Comparison of ENCODE assay signal across 20 cellular contexts in the genomic region with DNA sequence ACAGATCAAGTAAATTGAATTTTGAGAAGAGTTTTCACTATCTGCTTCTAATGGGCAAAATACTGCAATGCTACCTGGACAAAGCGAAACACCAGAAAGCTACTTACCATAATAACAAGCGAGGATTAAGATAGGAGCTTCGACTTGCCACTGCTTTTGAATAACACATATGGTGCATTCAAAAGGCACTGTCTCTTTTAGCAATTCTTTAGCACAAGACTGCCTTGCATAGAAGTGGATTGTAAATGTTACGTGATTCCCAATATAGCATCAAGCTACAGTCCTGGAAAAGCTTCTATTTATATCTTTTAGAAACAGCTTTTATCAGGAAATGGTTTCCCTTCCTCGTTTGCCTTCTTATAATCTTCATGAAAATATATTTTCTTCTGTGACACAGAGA.
DNase-seq lines count a peak whose midpoint lies in the region; ATAC-seq, FAIRE-seq and TF ChIP-seq lines count a peak whose summit lies in the region.
"Had no signal": no experiment of that assay in that cellular context is flagged by ENCODE, and none has a peak within 500 bp of the region (broad histone marks: within the 10 kb centered on the region; RNA-seq: fewer than 3 reads in every experiment).

No MANE protein-coding gene starts in this region.

- H3K4me2 ChIP-seq in H1 (ENCODE audit: insufficient read depth in 1 of 2, low read depth in 2 of 2, low read length in 2 of 2) = peak overlapping the region; percentile 50 to 60
- H3K4me2 ChIP-seq in neural progenitor cell = peak overlapping the region; percentile 55
- H3K4me2 ChIP-seq: PC-9 had no signal

- H3K4me1 ChIP-seq in cardiac muscle cell (ENCODE audit: low read depth) = peaks cover 27% of the 10 kb centered on the region
- peaks cover 0 to 9% (median 2%) of the 10 kb centered on the region in 4 experiments; a peak in 4 of 7 replicates for H3K4me1 ChIP-seq in H1 (replicated peaks in 1 of 4; ENCODE audit: control insufficient read depth in 3 of 4, insufficient read depth in 4 of 4, low read length in 3 of 4)
- peaks cover 12% of the 10 kb centered on the region for H3K4me1 ChIP-seq in neural progenitor cell
- no peaks in the 10 kb centered on the region for H3K4me1 ChIP-seq in mucosa of descending colon (ENCODE audit: low read depth)

- peak overlapping the region; percentile 83 for H4K5ac ChIP-seq in H1 (ENCODE audit: insufficient read length, low read depth, low read length)

- no peak overlapping the region for H2AK5ac ChIP-seq in H1 (ENCODE audit: low read depth, low read length)

- no peak overlapping the region for H2BK20ac ChIP-seq in H1 (ENCODE audit: low read length)

- intact Hi-C loops in Right ventricle myocardium inferior (cut with DNase I) = no loop called here
- intact Hi-C loops in mucosa of descending colon (cut with DNase I, micrococcal nuclease) = no loop called here
- intact Hi-C loops in activated CD4-positive, alpha-beta T cell treated with anti-CD3 and anti-CD28 coated beads for 36 hours (cut with DNase I, micrococcal nuclease) = no loop called here

- TF ChIP-seq RAD21 in H1 (IDR thresholded peaks at IDR 0.05 in 1 of 2, conservative IDR thresholded peaks at IDR 0.05 in 1 of 2; ENCODE audit: low read depth in 2 of 2, low read length in 2 of 2) = no peak

- peak in 1 of 2 donors; percentile 38 for DNase-seq in cardiac muscle cell (ENCODE audit: low read depth in 1 of 2, low spot score in 1 of 2)
- DNase-seq in Right ventricle myocardium inferior (ENCODE audit: missing footprints) = no peak
- no peak for DNase-seq in H1 (ENCODE audit: low read depth in 1 of 2, low spot score in 2 of 2)
- DNase-seq in neural progenitor cell (ENCODE audit: low spot score) = peak; percentile 44
- DNase-seq in mucosa of descending colon = no peak
- DNase-seq in activated CD4-positive, alpha-beta T cell treated with anti-CD3 and anti-CD28 coated beads for 36 hours = no peak
- DNase-seq in stimulated activated naive CD4-positive, alpha-beta T cell treated with Interleukin-2 at 50 U/mL for 16 hours (lab: John Stamatoyannopoulos, UW) = no peak
- no peak for DNase-seq in T-helper 2 cell
- DNase-seq: Calu3; CD4-positive, alpha-beta memory T cell; DMS79; MV-4-11; NCI-H1417; NCI-H2029; NCI-H2171; NCI-H446 treated with DMSO at 0.1 percent for 48 hours; PC-9 had no signal

- H3K4ac ChIP-seq in H1 (replicated peaks; ENCODE audit: insufficient read length, low read depth, low read length) = no peak overlapping the region

- H3K27ac ChIP-seq in cardiac muscle cell (peak overlapping the region; percentile 84), H1 (ENCODE audit: low read depth, low read length) (no peak overlapping the region), neural progenitor cell (no peak overlapping the region)
- H3K27ac ChIP-seq: HL-60, PC-9 had no signal

- CTCF ChIA-PET in H1 (lab: Charles Lee; ENCODE audit: partially characterized antibody) = interaction anchor here (0.9 to 1.8 kb wide), 6 partner anchors 9 to 368 kb away, joined by 3 to 4 read pairs (median 3); no protein-coding TSS in a partner anchor
- CTCF ChIA-PET in activated CD4-positive, alpha-beta T cell treated with anti-CD3 and anti-CD28 coated beads for 36 hours (lab: Charles Lee) = no interaction called here

- H3K9ac ChIP-seq in H1 (replicated peaks in 1 of 4; ENCODE audit: extremely low read depth in 1 of 4, low read depth in 3 of 4, low read length in 3 of 4) = no peak overlapping the region
- no peak overlapping the region for H3K9ac ChIP-seq in neural progenitor cell

- H3K14ac ChIP-seq in H1 (ENCODE audit: insufficient read length) = no peak overlapping the region

- no peak for FAIRE-seq in H1 (lab: Jason Lieb, UNC)
- FAIRE-seq: HTR-8/SVneo, K562 had no signal

- H3K27ac Mint-ChIP-seq in neural progenitor cell = no peak overlapping the region
- no peak overlapping the region for H3K27ac Mint-ChIP-seq in activated CD4-positive, alpha-beta T cell treated with anti-CD3 and anti-CD28 coated beads for 36 hours
- H3K27ac Mint-ChIP-seq: CD4-positive, alpha-beta memory T cell had no signal

- H3K27me3 Mint-ChIP-seq in neural progenitor cell (ENCODE audit: insufficient read depth, low read depth) = no peaks in the 10 kb centered on the region
- H3K27me3 Mint-ChIP-seq in activated CD4-positive, alpha-beta T cell treated with anti-CD3 and anti-CD28 coated beads for 36 hours = no peaks in the 10 kb centered on the region
- H3K27me3 Mint-ChIP-seq: CD4-positive, alpha-beta memory T cell had no signal

- H3K36me3 ChIP-seq in cardiac muscle cell = no peaks in the 10 kb centered on the region
- H3K36me3 ChIP-seq in H1 (ENCODE audit: control insufficient read depth in 2 of 4, insufficient read depth in 4 of 4, low read length in 3 of 4) = no peaks in the 10 kb centered on the region; a peak in 1 of 8 replicates
- H3K36me3 ChIP-seq in neural progenitor cell = no peaks in the 10 kb centered on the region
- H3K36me3 ChIP-seq in mucosa of descending colon (ENCODE audit: low read depth) = no peaks in the 10 kb centered on the region

- no peak for TF ChIP-seq EP300 in H1 (IDR thresholded peaks at IDR 0.05; ENCODE audit: borderline replicate concordance in 1 of 2, low read depth in 2 of 2, low read length in 2 of 2)

- no peak overlapping the region for H2BK120ac ChIP-seq in H1 (replicated peaks; ENCODE audit: low read depth, low read length)

- H2BK12ac ChIP-seq in H1 (ENCODE audit: low read depth, low read length) = no peak overlapping the region

- no peak overlapping the region; the same call in 1 of the 2 replicates for H2AFZ ChIP-seq in H1 (ENCODE audit: low read length)
- peak overlapping the region; percentile 55 for H2AFZ ChIP-seq in neural progenitor cell (replicated peaks)
- H2AFZ ChIP-seq: PC-9 had no signal

- H2BK5ac ChIP-seq in H1 (ENCODE audit: low read depth, low read length) = no peak overlapping the region

- TF ChIP-seq POLR2A in H1 (IDR thresholded peaks at IDR 0.05; ENCODE audit: control extremely low read depth in 1 of 2, low read depth in 2 of 2, low read length in 2 of 2) = no peak

- H3F3A ChIP-seq in neural progenitor cell (ENCODE audit: low read depth) = no peaks in the 10 kb centered on the region

- no peak overlapping the region for H3K4me3 Mint-ChIP-seq in neural progenitor cell
- H3K4me3 Mint-ChIP-seq in activated CD4-positive, alpha-beta T cell treated with anti-CD3 and anti-CD28 coated beads for 36 hours = no peak overlapping the region
- H3K4me3 Mint-ChIP-seq: CD4-positive, alpha-beta memory T cell had no signal

- H3K4me3 ChIP-seq in cardiac muscle cell = peak overlapping the region; percentile 6
- peak overlapping the region in 2 of 4 experiments; percentile 4 to 33; a peak in 3 of 8 replicates for H3K4me3 ChIP-seq in H1 (ENCODE audit: extremely low read depth in 1 of 4, insufficient read depth in 2 of 4, low read depth in 3 of 4, low read length in 4 of 4)
- H3K4me3 ChIP-seq in neural progenitor cell = no peak overlapping the region
- H3K4me3 ChIP-seq in mucosa of descending colon = no peak overlapping the region
- H3K4me3 ChIP-seq: K562, PC-9 had no signal

- H3K79me2 ChIP-seq in H1 (ENCODE audit: control insufficient read depth in 1 of 2, insufficient read depth in 2 of 2, low read length in 2 of 2) (no peaks in the 10 kb centered on the region), neural progenitor cell (ENCODE audit: low read depth) (no peaks in the 10 kb centered on the region)

- H3K9me3 ChIP-seq in cardiac muscle cell (ENCODE audit: low read depth) = no peaks in the 10 kb centered on the region
- no peaks in the 10 kb centered on the region for H3K9me3 ChIP-seq in H1 (ENCODE audit: insufficient read depth in 2 of 2, low read depth in 1 of 2, low read length in 1 of 2)
- H3K9me3 ChIP-seq in neural progenitor cell (ENCODE audit: low read depth) = no peaks in the 10 kb centered on the region
- H3K9me3 ChIP-seq in mucosa of descending colon = no peaks in the 10 kb centered on the region

- H3K23ac ChIP-seq in H1 (ENCODE audit: insufficient read length) = no peak overlapping the region

- peaks cover 2% of the 10 kb centered on the region for H3K9me3 Mint-ChIP-seq in neural progenitor cell
- H3K9me3 Mint-ChIP-seq in activated CD4-positive, alpha-beta T cell treated with anti-CD3 and anti-CD28 coated beads for 36 hours (ENCODE audit: low read depth) = peaks cover 4% of the 10 kb centered on the region

- no peak overlapping the region for H4K91ac ChIP-seq in H1 (replicated peaks; ENCODE audit: insufficient read length, low read length)

- H3K18ac ChIP-seq in H1 (ENCODE audit: extremely low read depth, low read length) = no peak overlapping the region

- H3K79me1 ChIP-seq in H1 (ENCODE audit: low read depth, low read length) = no peaks in the 10 kb centered on the region

- no peak overlapping the region for H4K8ac ChIP-seq in H1 (ENCODE audit: extremely low read depth, insufficient read depth, low read length)

- no peak overlapping the region for H2BK15ac ChIP-seq in H1 (ENCODE audit: low read length)

- TF ChIP-seq CTCF in cardiac muscle cell (IDR thresholded peaks at IDR 0.05; ENCODE audit: low read depth, low read length) (no peak), H1 (IDR thresholded peaks at IDR 0.05; ENCODE audit: control extremely low read depth in 1 of 3, insufficient read depth in 1 of 3, low read depth in 1 of 3, low read length in 3 of 3) (no peak), neural progenitor cell (IDR thresholded peaks at IDR 0.05) (no peak), mucosa of descending colon (IDR thresholded peaks at IDR 0.05) (no peak)

- no peaks in the 10 kb centered on the region for H3K23me2 ChIP-seq in H1 (ENCODE audit: low read depth, low read length)

- peaks cover 4% of the 10 kb centered on the region for H3K4me1 Mint-ChIP-seq in neural progenitor cell
- H3K4me1 Mint-ChIP-seq in activated CD4-positive, alpha-beta T cell treated with anti-CD3 and anti-CD28 coated beads for 36 hours = no peaks in the 10 kb centered on the region
- H3K4me1 Mint-ChIP-seq: CD4-positive, alpha-beta memory T cell had no signal

- WGBS in H1 (ENCODE audit: extremely low coverage in 1 of 2, insufficient coverage in 1 of 2, insufficient read length in 1 of 2, insufficient replicate concordance in 2 of 2, low coverage in 1 of 2, low lambda C conversion rate in 2 of 2, missing lambda C conversion rate in 1 of 2), 2 experiments = 26% methylated on average over 5 of the region's 5 CpGs; no CpG with 5 or more reads in 1 of the 2 experiments

- no peak overlapping the region for H3K56ac ChIP-seq in H1 (replicated peaks; ENCODE audit: insufficient read length, low read depth, low read length)

- no peak for ATAC-seq in Right ventricle myocardium inferior
- ATAC-seq in mucosa of descending colon = no peak
- no peak for ATAC-seq in activated CD4-positive, alpha-beta T cell treated with anti-CD3 and anti-CD28 coated beads for 36 hours
- ATAC-seq: K562 had no signal

- no peaks in the 10 kb centered on the region for H3K36me3 Mint-ChIP-seq in neural progenitor cell
- H3K36me3 Mint-ChIP-seq in activated CD4-positive, alpha-beta T cell treated with anti-CD3 and anti-CD28 coated beads for 36 hours (ENCODE audit: low read depth) = no peaks in the 10 kb centered on the region
- H3K36me3 Mint-ChIP-seq: CD4-positive, alpha-beta memory T cell had no signal

- POLR2A ChIA-PET in H1 (lab: Charles Lee; ENCODE audit: partially characterized antibody) = no interaction called here
- POLR2A ChIA-PET in activated CD4-positive, alpha-beta T cell treated with anti-CD3 and anti-CD28 coated beads for 36 hours (lab: Charles Lee) = no interaction called here

- H3K27me3 ChIP-seq in cardiac muscle cell (no peaks in the 10 kb centered on the region), H1 (replicated peaks in 1 of 4; ENCODE audit: control insufficient read depth in 3 of 4, extremely low read depth in 1 of 4, insufficient read depth in 3 of 4, low read length in 3 of 4) (no peaks in the 10 kb centered on the region), neural progenitor cell (no peaks in the 10 kb centered on the region)

- H4K20me1 ChIP-seq in H1 (replicated peaks in 1 of 2; ENCODE audit: control insufficient read depth in 1 of 2, insufficient read depth in 2 of 2, low read length in 2 of 2) (no peaks in the 10 kb centered on the region), neural progenitor cell (ENCODE audit: low read depth) (no peaks in the 10 kb centered on the region)
